Comparison of ENCODE assay signal across 20 cellular contexts in genomic region chr9:131013015-131013755, GRCh38. TPM values are rescaled to one million over a fixed set of nuclear protein-coding genes. Genes with fewer than 3 reads are reported as not detected.
A peak's percentile ranks its signal among the peaks of the same experiment; 100 is the strongest.
DNase-seq lines count a peak whose midpoint lies in the region; ATAC-seq, FAIRE-seq and TF ChIP-seq lines count a peak whose summit lies in the region.
"Had no signal": no experiment of that assay in that cellular context is flagged by ENCODE, and none has a peak within 500 bp of the region (broad histone marks: within the 10 kb centered on the region; RNA-seq: fewer than 3 reads in every experiment).

No MANE protein-coding gene starts in this region.

- no peaks in the 10 kb centered on the region for H4K20me1 ChIP-seq in H1 (replicated peaks in 1 of 2; ENCODE audit: control insufficient read depth in 1 of 2, insufficient read depth in 2 of 2, low read length in 2 of 2)
- H4K20me1 ChIP-seq in neural progenitor cell (ENCODE audit: low read depth) = no peaks in the 10 kb centered on the region

- POLR2A ChIA-PET in H1 (lab: Charles Lee; ENCODE audit: partially characterized antibody) = interaction anchor here (0.8 to 0.9 kb wide), 2 partner anchors 9 to 21 kb away, joined by 3 read pairs; no protein-coding TSS in a partner anchor

- no peak overlapping the region for H2BK120ac ChIP-seq in H1 (replicated peaks; ENCODE audit: low read depth, low read length)

- H2BK15ac ChIP-seq in H1 (ENCODE audit: low read length) = no peak overlapping the region

- no peaks in the 10 kb centered on the region for H3K79me2 ChIP-seq in H1 (ENCODE audit: control insufficient read depth in 1 of 2, insufficient read depth in 2 of 2, low read length in 2 of 2)
- no peaks in the 10 kb centered on the region for H3K79me2 ChIP-seq in neural progenitor cell (ENCODE audit: low read depth)

- peaks cover 37% of the 10 kb centered on the region for H3K27me3 Mint-ChIP-seq in neural progenitor cell (ENCODE audit: insufficient read depth, low read depth)
- H3K27me3 Mint-ChIP-seq in stimulated activated memory B cell treated with anti-CD40 and anti-IgM and Interleukin-4, amounts not matched to agents 10 μg/mL and 1 μg/mL and 100 μg/mL, for 72 hours = peaks cover 74% of the 10 kb centered on the region

- no peaks in the 10 kb centered on the region for H3K9me3 ChIP-seq in HUES48 (ENCODE audit: control insufficient read depth, insufficient read depth, low read length)
- no peaks in the 10 kb centered on the region for H3K9me3 ChIP-seq in H1 (ENCODE audit: insufficient read depth in 2 of 2, low read depth in 1 of 2, low read length in 1 of 2)
- no peaks in the 10 kb centered on the region for H3K9me3 ChIP-seq in neural progenitor cell (ENCODE audit: low read depth)
- no peaks in the 10 kb centered on the region for H3K9me3 ChIP-seq in left ventricle myocardium inferior (replicated peaks)
- H3K9me3 ChIP-seq: A549 had no signal

- H3K27me3 ChIP-seq in HUES48 (ENCODE audit: control insufficient read depth, insufficient read depth, low read length) (peaks cover 7% of the 10 kb centered on the region), H1 (replicated peaks in 1 of 4; ENCODE audit: control insufficient read depth in 3 of 4, extremely low read depth in 1 of 4, insufficient read depth in 3 of 4, low read length in 3 of 4) (peaks cover 0 to 10% (median 7%) of the 10 kb centered on the region in 4 experiments; a peak in 5 of 7 replicates), neural progenitor cell (peaks cover 31% of the 10 kb centered on the region), left ventricle myocardium inferior (ENCODE audit: low read depth) (peaks cover 88% of the 10 kb centered on the region)

- H3K4me1 ChIP-seq in HUES48 (ENCODE audit: control insufficient read depth, insufficient read depth, low read length) = peaks cover 30% of the 10 kb centered on the region
- peaks cover 2 to 22% (median 8%) of the 10 kb centered on the region in 4 experiments for H3K4me1 ChIP-seq in H1 (replicated peaks in 1 of 4; ENCODE audit: control insufficient read depth in 3 of 4, insufficient read depth in 4 of 4, low read length in 3 of 4)
- peaks cover 11% of the 10 kb centered on the region for H3K4me1 ChIP-seq in neural progenitor cell
- H3K4me1 ChIP-seq in urinary bladder (ENCODE audit: insufficient read depth) = no peaks in the 10 kb centered on the region
- H3K4me1 ChIP-seq in left ventricle myocardium inferior = peaks cover 7% of the 10 kb centered on the region

- peak overlapping the region; percentile 72 for H3K27ac Mint-ChIP-seq in neural progenitor cell
- H3K27ac Mint-ChIP-seq in stimulated activated memory B cell treated with anti-CD40 and anti-IgM and Interleukin-4, amounts not matched to agents 10 μg/mL and 1 μg/mL and 100 μg/mL, for 72 hours = no peak overlapping the region
- H3K27ac Mint-ChIP-seq: CD8-positive, alpha-beta memory T cell; HFFc6; IgD-negative memory B cell had no signal

- no peak overlapping the region for H4K5ac ChIP-seq in H1 (ENCODE audit: insufficient read length, low read depth, low read length)

- TF ChIP-seq POLR2A in H1 (IDR thresholded peaks at IDR 0.05; ENCODE audit: control extremely low read depth in 1 of 2, low read depth in 2 of 2, low read length in 2 of 2) = no peak

- no peak for ATAC-seq in stimulated activated memory B cell treated with anti-CD40 and anti-IgM and Interleukin-4, amounts not matched to agents 10 μg/mL and 1 μg/mL and 100 μg/mL, for 72 hours
- ATAC-seq in HG02884 (IDR thresholded peaks at IDR 0.05; ENCODE audit: unreplicated experiment) = no peak

- H2AFZ ChIP-seq in H1 (ENCODE audit: low read length) = no peak overlapping the region
- H2AFZ ChIP-seq in neural progenitor cell (replicated peaks) = no peak overlapping the region

- H3K18ac ChIP-seq in H1 (ENCODE audit: extremely low read depth, low read length) = no peak overlapping the region; the same call in 1 of the 2 replicates

- H3K9ac ChIP-seq in HUES48 (ENCODE audit: low read depth, low read length) (no peak overlapping the region), H1 (replicated peaks in 1 of 4; ENCODE audit: extremely low read depth in 1 of 4, low read depth in 3 of 4, low read length in 3 of 4) (no peak overlapping the region), neural progenitor cell (no peak overlapping the region)

- no peak overlapping the region for H4K8ac ChIP-seq in H1 (ENCODE audit: extremely low read depth, insufficient read depth, low read length)

- H4K91ac ChIP-seq in H1 (replicated peaks; ENCODE audit: insufficient read length, low read length) = no peak overlapping the region

- no peak for TF ChIP-seq RAD21 in H1 (IDR thresholded peaks at IDR 0.05 in 1 of 2, conservative IDR thresholded peaks at IDR 0.05 in 1 of 2; ENCODE audit: low read depth in 2 of 2, low read length in 2 of 2)

- intact Hi-C loops in left ventricle myocardium inferior (cut with micrococcal nuclease) = no loop called here

- H3K4me2 ChIP-seq in H1 (ENCODE audit: insufficient read depth in 1 of 2, low read depth in 2 of 2, low read length in 2 of 2) = no peak overlapping the region
- no peak overlapping the region for H3K4me2 ChIP-seq in neural progenitor cell
- H3K4me2 ChIP-seq: A549 had no signal

- H3K27ac ChIP-seq in HUES48 (ENCODE audit: low read depth, low read length) (peak overlapping the region; percentile 10), H1 (ENCODE audit: low read depth, low read length) (no peak overlapping the region), neural progenitor cell (no peak overlapping the region), urinary bladder (ENCODE audit: low read depth) (peak overlapping the region; percentile 91), left ventricle myocardium inferior (replicated peaks) (no peak overlapping the region)
- H3K27ac ChIP-seq: A549 had no signal

- 91% methylated on average over 19 of the region's 22 CpGs; no CpG with 5 or more reads in 1 of the 2 experiments for WGBS in H1 (ENCODE audit: extremely low coverage in 1 of 2, insufficient coverage in 1 of 2, insufficient read length in 1 of 2, insufficient replicate concordance in 2 of 2, low coverage in 1 of 2, low lambda C conversion rate in 2 of 2, missing lambda C conversion rate in 1 of 2), 2 experiments
- WGBS in urinary bladder = 86% methylated on average over 22 of the region's 22 CpGs

- H3K79me1 ChIP-seq in H1 (ENCODE audit: low read depth, low read length) = peaks cover 9% of the 10 kb centered on the region; the same call in 1 of the 2 replicates

- no peak overlapping the region for H3K56ac ChIP-seq in H1 (replicated peaks; ENCODE audit: insufficient read length, low read depth, low read length)

- peaks cover 42% of the 10 kb centered on the region for H3K4me1 Mint-ChIP-seq in neural progenitor cell
- no peaks in the 10 kb centered on the region for H3K4me1 Mint-ChIP-seq in stimulated activated memory B cell treated with anti-CD40 and anti-IgM and Interleukin-4, amounts not matched to agents 10 μg/mL and 1 μg/mL and 100 μg/mL, for 72 hours

- no peak overlapping the region for H2BK20ac ChIP-seq in H1 (ENCODE audit: low read length)

- no peak overlapping the region for H2BK12ac ChIP-seq in H1 (ENCODE audit: low read depth, low read length)

- no peak overlapping the region for H3K14ac ChIP-seq in H1 (ENCODE audit: insufficient read length)

- CTCF ChIA-PET in H1 (lab: Charles Lee; ENCODE audit: partially characterized antibody) = interaction anchor here (1.3 to 17.5 kb wide), 4 partner anchors 9 to 44 kb away, joined by 4 to 156 read pairs (median 4); no protein-coding TSS in a partner anchor

- no peak overlapping the region for H2AK5ac ChIP-seq in H1 (ENCODE audit: low read depth, low read length)

- TF ChIP-seq CTCF in H1 (IDR thresholded peaks at IDR 0.05; ENCODE audit: control extremely low read depth in 1 of 3, insufficient read depth in 1 of 3, low read depth in 1 of 3, low read length in 3 of 3) (no peak), neural progenitor cell (IDR thresholded peaks at IDR 0.05) (no peak), left ventricle myocardium inferior (IDR thresholded peaks at IDR 0.05; ENCODE audit: borderline replicate concordance) (no peak)

- H3K4ac ChIP-seq in H1 (replicated peaks; ENCODE audit: insufficient read length, low read depth, low read length) = no peak overlapping the region

- H3K36me3 ChIP-seq in HUES48 (ENCODE audit: control insufficient read depth, insufficient read depth, low read length) (peaks cover 5% of the 10 kb centered on the region; the same call in 1 of the 2 replicates), H1 (ENCODE audit: control insufficient read depth in 2 of 4, insufficient read depth in 4 of 4, low read length in 3 of 4) (no peaks in the 10 kb centered on the region), neural progenitor cell (no peaks in the 10 kb centered on the region), urinary bladder (ENCODE audit: insufficient read depth) (no peaks in the 10 kb centered on the region), left ventricle myocardium inferior (no peaks in the 10 kb centered on the region)

- H3K23ac ChIP-seq in H1 (ENCODE audit: insufficient read length) = no peak overlapping the region

- peaks cover 8% of the 10 kb centered on the region; the same call in 1 of the 2 replicates for H3K23me2 ChIP-seq in H1 (ENCODE audit: low read depth, low read length)

- no peaks in the 10 kb centered on the region for H3K9me3 Mint-ChIP-seq in neural progenitor cell
- no peaks in the 10 kb centered on the region for H3K9me3 Mint-ChIP-seq in stimulated activated memory B cell treated with anti-CD40 and anti-IgM and Interleukin-4, amounts not matched to agents 10 μg/mL and 1 μg/mL and 100 μg/mL, for 72 hours
- H3K9me3 Mint-ChIP-seq: CD8-positive, alpha-beta memory T cell; HFFc6; IgD-negative memory B cell had no signal

- H2BK5ac ChIP-seq in H1 (ENCODE audit: low read depth, low read length) = peak overlapping the region; percentile 76

- no peak for TF ChIP-seq EP300 in H1 (IDR thresholded peaks at IDR 0.05; ENCODE audit: borderline replicate concordance in 1 of 2, low read depth in 2 of 2, low read length in 2 of 2)

- no peak overlapping the region for H3K4me3 Mint-ChIP-seq in neural progenitor cell
- no peak overlapping the region for H3K4me3 Mint-ChIP-seq in stimulated activated memory B cell treated with anti-CD40 and anti-IgM and Interleukin-4, amounts not matched to agents 10 μg/mL and 1 μg/mL and 100 μg/mL, for 72 hours
- H3K4me3 Mint-ChIP-seq: CD8-positive, alpha-beta memory T cell; HFFc6; IgD-negative memory B cell had no signal

- no peak for FAIRE-seq in H1 (lab: Jason Lieb, UNC)
- FAIRE-seq: A549, D721Med, H54 had no signal

- no peak for DNase-seq in H1 (ENCODE audit: low read depth in 1 of 2, low spot score in 2 of 2)
- DNase-seq in neural progenitor cell (ENCODE audit: low spot score) = no peak
- DNase-seq in left ventricle myocardium inferior = no peak
- DNase-seq: CD8-positive, alpha-beta memory T cell; DMS79; HFFc6; NCI-H1105; NCI-H2081; NCI-H2171 treated with DMSO at 0.1 percent for 48 hours; NCI-H774; OCI-M1 had no signal

- peaks cover 6% of the 10 kb centered on the region for H3F3A ChIP-seq in neural progenitor cell (ENCODE audit: low read depth)

- H3K4me3 ChIP-seq in HUES48 (ENCODE audit: low read depth, low read length) = no peak overlapping the region
- no peak overlapping the region for H3K4me3 ChIP-seq in H1 (ENCODE audit: extremely low read depth in 1 of 4, insufficient read depth in 2 of 4, low read depth in 3 of 4, low read length in 4 of 4)
- no peak overlapping the region for H3K4me3 ChIP-seq in neural progenitor cell
- no peak overlapping the region for H3K4me3 ChIP-seq in urinary bladder (ENCODE audit: low read depth, low read length)
- H3K4me3 ChIP-seq in left ventricle myocardium inferior = no peak overlapping the region
- H3K4me3 ChIP-seq: A549 had no signal

- H3K36me3 Mint-ChIP-seq in neural progenitor cell = no peaks in the 10 kb centered on the region
- no peaks in the 10 kb centered on the region for H3K36me3 Mint-ChIP-seq in stimulated activated memory B cell treated with anti-CD40 and anti-IgM and Interleukin-4, amounts not matched to agents 10 μg/mL and 1 μg/mL and 100 μg/mL, for 72 hours
- H3K36me3 Mint-ChIP-seq: CD8-positive, alpha-beta memory T cell; IgD-negative memory B cell had no signal

RNA-seq across cellular contexts. Expression of gene LAMC3, which starts 4.2 kb away (rescaled TPM):
- 12.3 and 13.2 TPM in 2 replicates for total RNA-seq in H1 (2021; fragmentation: NEBNext Ultra II Directional; extraction: Animal tissue kit (Norgen Biotek cat#: 25700))
- polyA plus RNA-seq in H1 (2011; rRNA removed) (9.3 and 11.5 TPM in 2 replicates), urinary bladder (37.1 TPM)
- polyA plus RNA-seq in H1 (2011; cell fraction: cytosol; rRNA removed) = 6.0 TPM
- polyA plus RNA-seq in H1 (2011; cell fraction: nucleus; rRNA removed) = 24.8 TPM
- polyA plus RNA-seq in H1 (2012, experiment 1 of 2) = 8.0 to 13.0 TPM (median 12.4 TPM) in 4 replicates
- polyA plus RNA-seq in H1 (2012, experiment 2 of 2) = 10.7 TPM
- 18.4 TPM for polyA plus RNA-seq in H1 (2013, experiment 1 of 2)
- 15.1 TPM for polyA plus RNA-seq in H1 (2013, experiment 2 of 2)
- polyA minus RNA-seq in H1 (2011; rRNA and poly(A)+ RNA removed) = 3.8 and 4.1 TPM in 2 replicates
- polyA minus RNA-seq in H1 (2011; cell fraction: cytosol; rRNA and poly(A)+ RNA removed) = 4.8 TPM
- polyA minus RNA-seq in H1 (2011; cell fraction: nucleus; rRNA and poly(A)+ RNA removed) = 7.2 TPM
- total RNA-seq in neural progenitor cell (ENCODE audit: low replicate concordance) (0.03 TPM in 1 of 2 replicates, not detected in the other), urinary bladder (12.2 TPM), left ventricle myocardium inferior (0.66 TPM)
- total RNA-seq: HFFc6, LHCN-M2 had no signal
- polyA plus RNA-seq: CD8-positive, alpha-beta memory T cell; IgD-negative memory B cell had no signal

Comparison
In these comparisons a context has a peak if more than half of its experiments do, and no peak if none do; other contexts are left out.
1. H3K27ac ChIP-seq: peak in HUES48 (single experiment) and urinary bladder (single experiment); none in H1 (single experiment), neural progenitor cell (single experiment) and left ventricle myocardium inferior (single experiment).